9 cellular contexts compared by ENCODE assay signal in genomic region chr11:118915941-118916841, GRCh38. TPM values are rescaled to one million over a fixed set of nuclear protein-coding genes. Genes with fewer than 3 reads are reported as not detected.
DNase-seq lines count a peak whose midpoint lies in the region; ATAC-seq and TF ChIP-seq lines count a peak whose summit lies in the region.
"Had no signal": no experiment of that assay in that cellular context is flagged by ENCODE, and none has a peak within 500 bp of the region (broad histone marks: within the 10 kb centered on the region; RNA-seq: fewer than 3 reads in every experiment).

No MANE protein-coding gene starts in this region.

- H3K36me3 ChIP-seq in CD8-positive, alpha-beta memory T cell (ENCODE audit: insufficient read depth, low read length), result peaks cover 12% of the 10 kb centered on the region
- H3K36me3 ChIP-seq in psoas muscle (ENCODE audit: insufficient read depth in 1 of 2, low read depth in 1 of 2), result no peaks in the 10 kb centered on the region

- H3K4me3 Mint-ChIP-seq in CD8-positive, alpha-beta memory T cell, result peak overlapping the region; percentile 83 to 100 (median 92)

- 15 to 30% (median 24%) methylated on average over 10 of the region's 10 CpGs for WGBS in psoas muscle, 3 donors

- H3K4me1 Mint-ChIP-seq in CD8-positive, alpha-beta memory T cell, result peaks cover 92 to 99% (median 97%) of the 10 kb centered on the region in 3 donors

- POLR2A ChIA-PET in CD8-positive, alpha-beta memory T cell (lab: Charles Lee), result interaction anchor here (0.6 to 10.7 kb wide), 2 partner anchors 11 to 123 kb away, joined by 3 to 203 read pairs; partner anchors contain the start of gene BCL9L

- H3K9me3 Mint-ChIP-seq in CD8-positive, alpha-beta memory T cell, result no peaks in the 10 kb centered on the region

- H3K27me3 Mint-ChIP-seq in CD8-positive, alpha-beta memory T cell, result peaks cover 0 to 6% of the 10 kb centered on the region in 2 donors

- H3K4me1 ChIP-seq in CD8-positive, alpha-beta memory T cell (ENCODE audit: insufficient read depth, low read length), result peaks cover 95% of the 10 kb centered on the region
- peaks cover 97% of the 10 kb centered on the region for H3K4me1 ChIP-seq in psoas muscle

- H3K27ac Mint-ChIP-seq in CD8-positive, alpha-beta memory T cell, result peak overlapping the region; percentile 98 to 100 (median 100)

- CTCF ChIA-PET in CD8-positive, alpha-beta memory T cell (lab: Charles Lee), result interaction anchor here (1.9 to 6.5 kb wide), 2 partner anchors 125 to 226 kb away, joined by 6 to 40 read pairs; partner anchors contain the start of gene DDX6

- ATAC-seq in psoas muscle (no peak), GM18861 (IDR thresholded peaks at IDR 0.05; ENCODE audit: unreplicated experiment) (no peak), HG02678 (IDR thresholded peaks at IDR 0.05; ENCODE audit: unreplicated experiment) (no peak)

- H3K9me3 ChIP-seq in CD8-positive, alpha-beta memory T cell (ENCODE audit: low read length), result no peaks in the 10 kb centered on the region
- no peaks in the 10 kb centered on the region for H3K9me3 ChIP-seq in psoas muscle

- no peak overlapping the region for H3K4me3 ChIP-seq in CD8-positive, alpha-beta memory T cell (ENCODE audit: low read length)
- H3K4me3 ChIP-seq in WI38 (ENCODE audit: low read depth, low read length) (0 out of 2 replicates have a peak overlapping the region, but pooled peaks have one; percentile 6), fibroblast of the aortic adventitia (ENCODE audit: low read depth, low read length) (peak overlapping the region; percentile 51), psoas muscle (peak overlapping the region; percentile 64)

- DNase-seq in CD8-positive, alpha-beta memory T cell, result peak in 1 of 5 donors; percentile 47
- no peak for DNase-seq in fibroblast of the aortic adventitia (ENCODE audit: low read depth)
- peak; percentile 32 to 71 for DNase-seq in psoas muscle
- DNase-seq in SK-N-DZ (ENCODE audit: low spot score), result no peak
- DNase-seq in COLO829 (ENCODE audit: low spot score), result no peak

- intact Hi-C loops in psoas muscle (cut with DNase I), result no loop called here

- H3K36me3 Mint-ChIP-seq in CD8-positive, alpha-beta memory T cell, result peaks cover 9 to 48% (median 16%) of the 10 kb centered on the region in 3 donors

- H3K27me3 ChIP-seq in CD8-positive, alpha-beta memory T cell (ENCODE audit: insufficient read depth, low read length, poor library complexity, severe bottlenecking), result no peaks in the 10 kb centered on the region
- no peaks in the 10 kb centered on the region for H3K27me3 ChIP-seq in psoas muscle (ENCODE audit: insufficient read depth in 3 of 3, low read length in 2 of 3)

- TF ChIP-seq CTCF in WI38 (IDR thresholded peaks at IDR 0.05; ENCODE audit: low read depth, low read length) (no peak), fibroblast of the aortic adventitia (IDR thresholded peaks at IDR 0.05; ENCODE audit: insufficient read depth, low read length) (no peak), psoas muscle (IDR thresholded peaks at IDR 0.05) (no peak)

- peak overlapping the region; percentile 85 for H3K27ac ChIP-seq in CD8-positive, alpha-beta memory T cell (ENCODE audit: low read depth, low read length)
- peak overlapping the region; percentile 98 for H3K27ac ChIP-seq in psoas muscle

RNA-seq across cellular contexts. Expression of gene BCL9L, which starts 9.5 kb away (rescaled TPM):
- total RNA-seq in CD8-positive, alpha-beta memory T cell, result 10 to 100 TPM; 39.6 to 42.8 TPM
- 9.1 TPM for polyA plus RNA-seq in CD8-positive, alpha-beta memory T cell
- 17.7 and 19.5 TPM in 2 replicates for total RNA-seq in fibroblast of the aortic adventitia (ENCODE audit: low replicate concordance)
- 100 to 1,000 TPM in 1 of 4 donors, 10 to 100 TPM in 3; 52.4 to 124 (median 68.0) TPM for total RNA-seq in psoas muscle
- 10 to 100 TPM in 1 of 3 donors, 1 to 10 TPM in 2; 8.1 to 31.2 (median 8.6) TPM for polyA plus RNA-seq in psoas muscle
- 1.3 and 2.8 TPM in 2 replicates for polyA plus RNA-seq in SK-N-DZ (2014; cell fraction: cytosol; rRNA removed)
- 1.1 and 1.7 TPM in 2 replicates for polyA plus RNA-seq in SK-N-DZ (2014; cell fraction: nucleus; rRNA removed)

RNA-seq across cellular contexts. Expression of gene CXCR5, which starts 32.5 kb away (rescaled TPM):
- 1 to 10 TPM; 5.8 to 6.3 TPM for total RNA-seq in CD8-positive, alpha-beta memory T cell
- polyA plus RNA-seq in CD8-positive, alpha-beta memory T cell, result 4.5 TPM
- total RNA-seq in fibroblast of the aortic adventitia (ENCODE audit: low replicate concordance) (not detected in 2 replicates), psoas muscle (under 1 TPM in 1 of 4 donors, not detected in 3; 0.17 TPM)
- polyA plus RNA-seq in psoas muscle, result under 1 TPM; 0.14 to 0.25 (median 0.21) TPM
- not detected in 2 replicates for polyA plus RNA-seq in SK-N-DZ (2014; cell fraction: cytosol; rRNA removed)
- not detected in 2 replicates for polyA plus RNA-seq in SK-N-DZ (2014; cell fraction: nucleus; rRNA removed)

RNA-seq across cellular contexts. Expression of gene UPK2, which starts 39.9 kb away (rescaled TPM):
- total RNA-seq in CD8-positive, alpha-beta memory T cell, result under 1 TPM in 1 of 2 experiments, not detected in 1; 0.22 TPM
- not detected for polyA plus RNA-seq in CD8-positive, alpha-beta memory T cell
- total RNA-seq in fibroblast of the aortic adventitia (ENCODE audit: low replicate concordance) (not detected in 2 replicates), psoas muscle (not detected)
- under 1 TPM in 1 of 3 donors, not detected in 2; 0.23 TPM for polyA plus RNA-seq in psoas muscle
- polyA plus RNA-seq in SK-N-DZ (2014; cell fraction: cytosol; rRNA removed), result not detected in 2 replicates
- polyA plus RNA-seq in SK-N-DZ (2014; cell fraction: nucleus; rRNA removed), result not detected in 2 replicates
- total RNA-seq: subcutaneous adipose tissue had no signal

RNA-seq across cellular contexts. Expression of gene FOXR1, which starts 55.4 kb away (rescaled TPM):
- total RNA-seq in CD8-positive, alpha-beta memory T cell, result not detected
- not detected for polyA plus RNA-seq in CD8-positive, alpha-beta memory T cell
- total RNA-seq in fibroblast of the aortic adventitia (ENCODE audit: low replicate concordance) (not detected in 2 replicates), psoas muscle (not detected)
- polyA plus RNA-seq in psoas muscle, result not detected
- not detected in 2 replicates for polyA plus RNA-seq in SK-N-DZ (2014; cell fraction: cytosol; rRNA removed)
- not detected in 2 replicates for polyA plus RNA-seq in SK-N-DZ (2014; cell fraction: nucleus; rRNA removed)
- total RNA-seq: subcutaneous adipose tissue had no signal

Comparison
In these comparisons a context has a peak if more than half of its experiments do, and no peak if none do; other contexts are left out.
1. DNase-seq: peak in psoas muscle (2 of 2); none in fibroblast of the aortic adventitia (single experiment), SK-N-DZ (single experiment) and COLO829 (single experiment).